8 cellular contexts compared by ENCODE assay signal in the genomic region with DNA sequence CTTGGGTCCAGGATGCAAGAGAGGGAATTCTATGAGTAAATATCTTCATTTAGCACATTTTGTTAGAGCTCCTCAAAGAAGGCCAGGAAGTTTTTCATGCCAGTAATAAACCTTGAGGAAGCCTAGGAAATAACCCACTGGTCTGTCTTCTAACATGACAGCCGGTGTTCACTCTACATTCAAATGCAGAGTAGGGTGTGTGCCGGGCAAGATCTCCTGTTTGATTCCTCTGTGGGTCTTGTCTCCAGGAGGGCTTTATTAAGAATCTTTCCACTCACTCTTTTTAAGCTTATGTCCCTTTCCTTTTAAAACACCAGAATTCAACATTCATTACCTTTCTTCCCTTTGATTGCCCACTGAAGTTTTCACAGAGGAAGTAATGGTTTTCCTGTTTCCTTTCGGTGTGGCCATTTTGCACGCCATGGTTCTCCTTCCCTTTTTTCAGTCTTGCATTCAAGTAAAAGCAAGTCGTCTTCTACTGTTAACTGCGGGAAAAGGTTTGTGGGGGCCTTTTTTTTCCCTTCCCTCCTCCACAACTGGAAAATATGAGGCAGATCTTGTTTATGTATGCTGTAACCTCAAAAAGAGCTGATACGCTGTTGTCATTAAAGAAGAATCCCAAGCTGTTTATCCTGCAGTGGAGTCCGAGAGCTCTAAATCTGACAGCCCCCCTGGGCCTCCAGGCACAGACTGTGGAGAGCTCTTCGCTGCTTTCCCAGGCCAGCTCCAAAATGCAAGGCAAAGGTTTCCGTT. TPM values are rescaled to one million over a fixed set of nuclear protein-coding genes. Genes with fewer than 3 reads are reported as not detected.
A peak's percentile ranks its signal among the peaks of the same experiment; 100 is the strongest.
DNase-seq lines count a peak whose midpoint lies in the region; ATAC-seq, FAIRE-seq and TF ChIP-seq lines count a peak whose summit lies in the region.

No MANE protein-coding gene starts in this region.

- no peak overlapping the region for H3K9ac ChIP-seq in PC-3 (ENCODE audit: low read length)

- POLR2A ChIA-PET in PC-3 (lab: Charles Lee; ENCODE audit: unreplicated experiment) = no interaction called here

- FAIRE-seq in frontal cortex (lab: Jason Lieb, UNC) = no peak

- no peaks in the 10 kb centered on the region for H4K20me1 ChIP-seq in PC-3 (ENCODE audit: low read length)

- no TSS peak for BruUV-seq in PC-3 (replicated peaks; lab: Mats Ljungman, UMichigan)

- H3K4me1 ChIP-seq in ascending aorta (peaks cover 3 to 35% of the 10 kb centered on the region in 2 donors), suprapubic skin (peaks cover 4% of the 10 kb centered on the region), PC-3 (ENCODE audit: insufficient read depth, low read length) (peaks cover 50% of the 10 kb centered on the region)

- no peaks in the 10 kb centered on the region for H3K27me3 ChIP-seq in ascending aorta
- H3K27me3 ChIP-seq in suprapubic skin = no peaks in the 10 kb centered on the region
- no peaks in the 10 kb centered on the region for H3K27me3 ChIP-seq in PC-3 (ENCODE audit: low read length)

- no peak overlapping the region for H3K4me2 ChIP-seq in PC-3 (ENCODE audit: low read length)

- H3K27ac ChIP-seq in ascending aorta (peak overlapping the region; percentile 87 to 92), suprapubic skin (peak overlapping the region; percentile 19), PC-3 (ENCODE audit: low read length) (no peak overlapping the region)

- DNase-seq in GM12865 (ENCODE audit: low read depth) = peak; percentile 45
- DNase-seq in Jurkat, Clone E6-1 (ENCODE audit: low read depth, low spot score) = peak; percentile 71
- DNase-seq in ascending aorta (ENCODE audit: low spot score in 2 of 2) = no peak
- peak; percentile 81 for DNase-seq in islet precursor cell
- no peak for DNase-seq in suprapubic skin (ENCODE audit: low spot score in 2 of 2)
- no peak for DNase-seq in frontal cortex (ENCODE audit: low spot score in 2 of 2)
- DNase-seq in PC-3 = no peak

- H3K4me3 ChIP-seq in GM12865 (ENCODE audit: low read depth, low read length) = no peak overlapping the region; the same call in 1 of the 2 replicates
- peak overlapping the region; percentile 28 for H3K4me3 ChIP-seq in Jurkat, Clone E6-1 (ENCODE audit: low read length)
- H3K4me3 ChIP-seq in ascending aorta = no peak overlapping the region
- no peak overlapping the region for H3K4me3 ChIP-seq in suprapubic skin
- no peak overlapping the region for H3K4me3 ChIP-seq in PC-3 (ENCODE audit: low read length)

- CTCF ChIA-PET in PC-3 (lab: Charles Lee) = no interaction called here

- H3K9me3 ChIP-seq in ascending aorta (no peaks in the 10 kb centered on the region), suprapubic skin (no peaks in the 10 kb centered on the region), PC-3 (ENCODE audit: low read length) (no peaks in the 10 kb centered on the region)

- TF ChIP-seq CTCF in GM12865 (IDR thresholded peaks at IDR 0.05; ENCODE audit: insufficient read depth, low read depth, low read length, missing control alignments) (no peak), ascending aorta (IDR thresholded peaks at IDR 0.05) (no peak), suprapubic skin (IDR thresholded peaks at IDR 0.05) (no peak), PC-3 (conservative IDR thresholded peaks at IDR 0.05; ENCODE audit: low read depth, low read length) (no peak)

- ATAC-seq in HG03025 (IDR thresholded peaks at IDR 0.05; ENCODE audit: low FRiP score, unreplicated experiment) (no peak), PC-3 (no peak)

- TF ChIP-seq POLR2A in suprapubic skin (IDR thresholded peaks at IDR 0.05) = no peak

- 67% methylated on average over 10 of the region's 10 CpGs for WGBS in suprapubic skin

- TF ChIP-seq EP300 in suprapubic skin (IDR thresholded peaks at IDR 0.05) = no peak

- no peaks in the 10 kb centered on the region for H3F3A ChIP-seq in PC-3 (ENCODE audit: low read length, unreplicated experiment)

- no peak overlapping the region for H2AFZ ChIP-seq in PC-3 (ENCODE audit: low read length)

- no peaks in the 10 kb centered on the region for H3K79me2 ChIP-seq in PC-3 (ENCODE audit: low read length)

- no peaks in the 10 kb centered on the region for H3K36me3 ChIP-seq in ascending aorta
- no peaks in the 10 kb centered on the region for H3K36me3 ChIP-seq in suprapubic skin
- no peaks in the 10 kb centered on the region for H3K36me3 ChIP-seq in PC-3 (ENCODE audit: low read depth, low read length)

- intact Hi-C loops in ascending aorta (cut with DNase I) (no loop called here), PC-3 (cut with micrococcal nuclease) (no loop called here)

- no peaks in the 10 kb centered on the region for H3K9me2 ChIP-seq in PC-3 (replicated peaks; ENCODE audit: low read length)

RNA-seq across cellular contexts. Expression of a gene that starts 40.6 kb away (rescaled TPM):
- polyA plus RNA-seq in Jurkat, Clone E6-1 (2012; ENCODE audit: insufficient read depth, insufficient read length) = not detected
- total RNA-seq in ascending aorta = 106 TPM
- total RNA-seq in suprapubic skin = 10 to 100 TPM; 14.0 to 19.9 (median 15.9) TPM
- 1.2 TPM for total RNA-seq in frontal cortex
- not detected in 2 replicates for total RNA-seq in PC-3 (2014; rRNA removed)

Comparison
In these comparisons a context has a peak if more than half of its experiments do, and no peak if none do; other contexts are left out.
1. DNase-seq: peak in GM12865 (single experiment), Jurkat, Clone E6-1 (single experiment) and islet precursor cell (single experiment); none in ascending aorta (0 of 2), suprapubic skin (0 of 2), frontal cortex (0 of 2) and PC-3 (single experiment).